In the genomic region with DNA sequence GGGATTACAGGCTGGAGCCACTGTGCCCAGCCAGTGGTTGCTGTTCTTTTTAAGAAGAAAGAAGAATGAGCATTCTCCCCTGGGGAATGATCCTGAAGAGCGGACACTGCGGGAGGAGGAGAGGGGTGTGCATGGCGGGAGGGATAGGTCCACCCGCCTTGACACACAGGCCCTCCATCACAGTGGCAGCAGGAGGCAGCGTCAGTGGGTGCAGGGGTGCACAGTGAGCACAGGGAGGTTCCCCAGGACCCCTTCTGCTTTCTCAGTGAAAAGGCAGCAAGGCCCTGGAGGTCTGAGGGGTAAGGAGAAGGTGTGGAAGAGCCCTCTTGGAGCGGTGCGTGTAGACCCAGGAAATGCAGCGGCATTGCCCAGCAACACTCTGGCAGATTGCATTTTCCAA, we compare ENCODE assay signal across 27 cellular contexts.
"Had no signal": no experiment of that assay in that cellular context is flagged by ENCODE, and none has a peak within 500 bp of the region (broad histone marks: within the 10 kb centered on the region; RNA-seq: fewer than 3 reads in every experiment).

No MANE protein-coding gene starts in this region.

- H3K4me3 Mint-ChIP-seq: activated CD4-positive, alpha-beta memory T cell treated with anti-CD3 and anti-CD28 coated beads, Interleukin-2, amount 10 ng/mL, durations not matched to agents 7 days and 5 days; activated CD4-positive, alpha-beta T cell treated with anti-CD3 and anti-CD28 coated beads, Interleukin-2, amount 10 ng/mL, durations not matched to agents 7 days and 5 days; activated naive CD8-positive, alpha-beta T cell; activated T-cell treated with anti-CD3 and anti-CD28 coated beads, Interleukin-2, amount 50 U/mL, for 24 hours; activated T-helper 17 cell treated with anti-CD3 and anti-CD28 coated beads, Interleukin-2, amount 50 U/mL, for 72 hours; effector memory CD8-positive, alpha-beta T cell; nephron had no signal

- DNase-seq: activated CD4-positive, alpha-beta memory T cell treated with anti-CD3 and anti-CD28 coated beads, Interleukin-2, amount 10 ng/mL, durations not matched to agents 7 days and 5 days; activated CD4-positive, alpha-beta T cell treated with anti-CD3 and anti-CD28 coated beads for 1 hour; activated CD4-positive, alpha-beta T cell treated with anti-CD3 and anti-CD28 coated beads, Interleukin-2, amount 10 ng/mL, durations not matched to agents 7 days and 5 days; activated CD8-positive, alpha-beta memory T cell treated with anti-CD3 and anti-CD28 coated beads, Interleukin-2, amount 50 U/mL, for 48 hours; activated naive CD4-positive, alpha-beta T cell; activated T-cell treated with anti-CD3 and anti-CD28 coated beads, Interleukin-2, amount 50 U/mL, for 24 hours; anterior cingulate cortex; cerebellar nuclear complex; dorsolateral prefrontal cortex; effector memory CD8-positive, alpha-beta T cell; hippocampal formation; left cardiac atrium; mammary epithelial cell; nucleus accumbens; stimulated activated naive CD4-positive, alpha-beta T cell; tibial artery; upper lobe of right lung had no signal

- ATAC-seq: activated T-helper 17 cell treated with anti-CD3 and anti-CD28 coated beads, Interleukin-2, amount 50 U/mL, for 72 hours; effector memory CD8-positive, alpha-beta T cell; gastroesophageal sphincter; left cardiac atrium; upper lobe of right lung had no signal

- H3K27ac Mint-ChIP-seq: activated CD4-positive, alpha-beta memory T cell treated with anti-CD3 and anti-CD28 coated beads, Interleukin-2, amount 10 ng/mL, durations not matched to agents 7 days and 5 days; activated CD4-positive, alpha-beta T cell treated with anti-CD3 and anti-CD28 coated beads, Interleukin-2, amount 10 ng/mL, durations not matched to agents 7 days and 5 days; activated naive CD8-positive, alpha-beta T cell; activated T-cell treated with anti-CD3 and anti-CD28 coated beads, Interleukin-2, amount 50 U/mL, for 24 hours; activated T-helper 17 cell treated with anti-CD3 and anti-CD28 coated beads, Interleukin-2, amount 50 U/mL, for 72 hours had no signal

- H3K9ac ChIP-seq: parathyroid adenoma had no signal

- H3K27ac ChIP-seq: coronary artery, dorsolateral prefrontal cortex, parathyroid adenoma, suprapubic skin, tibial artery, upper lobe of right lung had no signal

- FAIRE-seq: endothelial cell of umbilical vein, keratinocyte had no signal

- H3K36me3 ChIP-seq: gastroesophageal sphincter, right atrium auricular region, suprapubic skin, tibial artery, upper lobe of right lung had no signal

- H3K27me3 ChIP-seq: dorsolateral prefrontal cortex, right atrium auricular region, suprapubic skin, upper lobe of right lung had no signal

- H3K36me3 Mint-ChIP-seq: activated naive CD8-positive, alpha-beta T cell had no signal

- H2AFZ ChIP-seq: parathyroid adenoma had no signal

- H3K4me1 ChIP-seq: parathyroid adenoma had no signal

- H3K4me1 Mint-ChIP-seq: activated T-helper 17 cell treated with anti-CD3 and anti-CD28 coated beads, Interleukin-2, amount 50 U/mL, for 72 hours had no signal

- H3K9me3 ChIP-seq: right atrium auricular region, suprapubic skin, upper lobe of right lung had no signal

- H3K4me3 ChIP-seq: coronary artery, dorsolateral prefrontal cortex, gastroesophageal sphincter, right atrium auricular region, suprapubic skin, tibial artery, upper lobe of right lung had no signal

- H3K9me3 Mint-ChIP-seq: activated CD4-positive, alpha-beta memory T cell treated with anti-CD3 and anti-CD28 coated beads, Interleukin-2, amount 10 ng/mL, durations not matched to agents 7 days and 5 days; activated T-helper 17 cell treated with anti-CD3 and anti-CD28 coated beads, Interleukin-2, amount 50 U/mL, for 72 hours; effector memory CD8-positive, alpha-beta T cell had no signal

- H3K27me3 Mint-ChIP-seq: activated naive CD8-positive, alpha-beta T cell; activated T-cell treated with anti-CD3 and anti-CD28 coated beads, Interleukin-2, amount 50 U/mL, for 24 hours; activated T-helper 17 cell treated with anti-CD3 and anti-CD28 coated beads, Interleukin-2, amount 50 U/mL, for 72 hours; effector memory CD8-positive, alpha-beta T cell had no signal
